Comparison of ENCODE assay signal across 16 cellular contexts in the genomic region with DNA sequence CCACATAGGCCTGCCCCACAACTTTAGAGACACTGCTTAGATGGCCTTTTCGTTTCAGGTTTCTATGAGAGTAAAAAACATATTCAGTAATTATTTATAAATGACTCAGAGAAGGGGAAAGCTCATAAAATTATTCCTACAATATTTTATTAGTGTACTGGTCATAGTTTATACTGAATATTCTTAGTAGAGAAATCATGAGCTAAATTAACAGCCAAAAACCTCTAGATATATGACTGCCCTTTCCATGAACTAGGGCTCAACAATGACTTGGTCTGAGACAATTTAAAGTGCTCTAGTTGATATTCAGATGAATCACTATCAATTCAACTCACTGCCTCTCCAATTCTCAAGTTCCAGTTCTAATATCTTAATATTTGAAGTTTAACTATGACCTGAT.
"Had no signal": no experiment of that assay in that cellular context is flagged by ENCODE, and none has a peak within 500 bp of the region (broad histone marks: within the 10 kb centered on the region; RNA-seq: fewer than 3 reads in every experiment).

No MANE protein-coding gene starts in this region.

- ATAC-seq: activated naive CD8-positive, alpha-beta T cell treated with anti-CD3 and anti-CD28 coated beads, Interleukin-2, amount 50 U/mL, for 24 hours; natural killer cell had no signal

- H3K27ac ChIP-seq: colonic mucosa, esophagus squamous epithelium, SJCRH30, thoracic aorta had no signal

- H3K27ac Mint-ChIP-seq: activated naive CD4-positive, alpha-beta T cell treated with anti-CD3 and anti-CD28 coated beads for 36 hours; activated naive CD8-positive, alpha-beta T cell treated with anti-CD3 and anti-CD28 coated beads, Interleukin-2, amount 50 U/mL, for 24 hours; natural killer cell; progenitor cell of endocrine pancreas; T-helper 2 cell treated with Interferon-gamma antibody and Interleukin-4, amounts not matched to agents 5 μg/mL and 100 μg/mL, for 36 hours had no signal

- H3K4me3 ChIP-seq: colonic mucosa, esophagus squamous epithelium, SJCRH30, stomach, thoracic aorta had no signal

- H3K36me3 ChIP-seq: colonic mucosa, esophagus squamous epithelium, SJCRH30, stomach, thoracic aorta had no signal

- DNase-seq: activated CD4-positive, CD25-positive, alpha-beta regulatory T cell treated with anti-CD3 and anti-CD28 coated beads, Interleukin-2, amount 50 U/mL, for 72 hours; activated naive CD4-positive, alpha-beta T cell treated with anti-CD3 and anti-CD28 coated beads for 36 hours; activated naive CD8-positive, alpha-beta T cell treated with anti-CD3 and anti-CD28 coated beads, Interleukin-2, amount 50 U/mL, for 24 hours; activated T-cell treated with anti-CD3 and anti-CD28 coated beads for 4 hours; aorta; colonic mucosa; esophagus squamous epithelium; natural killer cell; SJCRH30; stimulated activated CD4-positive, alpha-beta T cell treated with anti-CD3 and anti-CD28 coated beads, Interleukin-12 subunit alpha, Interleukin-12 subunit beta, amount 100 ng/mL, for 4 hours; stimulated activated CD4-positive, alpha-beta T cell treated with anti-CD3 and anti-CD28 coated beads, Interleukin-2, amount 100 ng/mL, for 24 hours; stomach; SW 1271 had no signal

- H3K27me3 Mint-ChIP-seq: activated naive CD8-positive, alpha-beta T cell treated with anti-CD3 and anti-CD28 coated beads, Interleukin-2, amount 50 U/mL, for 24 hours; progenitor cell of endocrine pancreas had no signal

- H3K9me3 Mint-ChIP-seq: T-helper 2 cell treated with Interferon-gamma antibody and Interleukin-4, amounts not matched to agents 5 μg/mL and 100 μg/mL, for 36 hours had no signal

- H3K9me3 ChIP-seq: colonic mucosa, esophagus squamous epithelium, SJCRH30, stomach, thoracic aorta had no signal

- H3K4me3 Mint-ChIP-seq: activated naive CD4-positive, alpha-beta T cell treated with anti-CD3 and anti-CD28 coated beads for 36 hours; activated naive CD8-positive, alpha-beta T cell treated with anti-CD3 and anti-CD28 coated beads, Interleukin-2, amount 50 U/mL, for 24 hours; natural killer cell; T-helper 2 cell treated with Interferon-gamma antibody and Interleukin-4, amounts not matched to agents 5 μg/mL and 100 μg/mL, for 36 hours had no signal

- H3K27me3 ChIP-seq: colonic mucosa, esophagus squamous epithelium, SJCRH30, stomach had no signal

- H3K4me1 ChIP-seq: colonic mucosa, esophagus squamous epithelium had no signal

- H3K36me3 Mint-ChIP-seq: natural killer cell had no signal

- H3K4me1 Mint-ChIP-seq: activated naive CD8-positive, alpha-beta T cell treated with anti-CD3 and anti-CD28 coated beads, Interleukin-2, amount 50 U/mL, for 24 hours; natural killer cell had no signal
